In the genomic region with DNA sequence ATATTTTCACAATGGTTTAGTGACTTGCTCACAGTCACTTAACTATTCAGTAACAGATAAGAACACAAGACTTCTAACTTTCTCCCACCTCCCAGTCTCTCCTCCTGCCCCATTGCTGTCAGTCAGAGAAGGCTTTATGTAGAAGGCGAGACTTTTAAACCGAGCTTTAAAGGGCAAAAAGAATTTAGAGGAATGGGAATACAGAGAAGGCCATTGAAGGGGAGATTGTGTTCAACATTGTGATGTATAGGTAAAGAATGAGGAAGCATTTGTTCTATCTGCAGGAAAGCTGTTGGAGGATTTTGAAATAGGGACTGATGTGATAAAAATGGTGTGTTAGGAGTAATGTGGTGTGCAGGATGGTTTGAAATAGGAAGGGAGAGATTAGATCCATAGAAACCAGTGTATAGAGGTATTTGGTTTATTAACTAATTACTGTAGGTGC, we compare ENCODE assay signal across 15 cellular contexts. TPM values are rescaled to one million over a fixed set of nuclear protein-coding genes. Genes with fewer than 3 reads are reported as not detected.
DNase-seq lines count a peak whose midpoint lies in the region; ATAC-seq, FAIRE-seq and TF ChIP-seq lines count a peak whose summit lies in the region.
"Had no signal": no experiment of that assay in that cellular context is flagged by ENCODE, and none has a peak within 500 bp of the region (broad histone marks: within the 10 kb centered on the region; RNA-seq: fewer than 3 reads in every experiment).

No MANE protein-coding gene starts in this region.

- TF ChIP-seq POLR2A in HepG2 (IDR thresholded peaks at IDR 0.05; ENCODE audit: insufficient read depth in 1 of 2, low read depth in 2 of 2, low read length in 2 of 2) (no peak), right lobe of liver (IDR thresholded peaks at IDR 0.05) (no peak)

- H2AFZ ChIP-seq in HepG2 (ENCODE audit: low read length) = no peak overlapping the region
- H2AFZ ChIP-seq in hepatocyte = no peak overlapping the region

- TF ChIP-seq CTCF in HepG2 (CRISPR knock-in tag; IDR thresholded peaks at IDR 0.05) (no peak), right lobe of liver (IDR thresholded peaks at IDR 0.05) (no peak), hepatocyte (IDR thresholded peaks at IDR 0.05; ENCODE audit: poor library complexity) (no peak)

- no peak for ATAC-seq in HepG2
- no peak for ATAC-seq in right lobe of liver
- ATAC-seq in esophagus mucosa = no peak
- no peak for ATAC-seq in GM18520 (IDR thresholded peaks at IDR 0.05; ENCODE audit: unreplicated experiment)
- ATAC-seq: activated naive CD8-positive, alpha-beta T cell treated with anti-CD3 and anti-CD28 coated beads, Interleukin-2, amount 50 U/mL, for 24 hours; SK-N-SH treated with all-trans-retinoic acid at 6 μM for 48 hours had no signal

- POLR2A ChIA-PET in HepG2 (lab: Yijun Ruan, JAX) = no interaction called here

- DNase-seq in HepG2 (ENCODE audit: low spot score) (peak; percentile 35), right lobe of liver (no peak), SKM-1 treated with dmso at 0.1 percent for 144 hours (lab: John Stamatoyannopoulos, UW; ENCODE audit: unreplicated experiment) (peak; percentile 74), hepatocyte (ENCODE audit: low spot score) (no peak), NCI-H128 (lab: John Stamatoyannopoulos, UW; ENCODE audit: unreplicated experiment) (no peak), epidermal melanocyte (ENCODE audit: insufficient read length, low spot score) (no peak)
- DNase-seq: activated naive CD8-positive, alpha-beta T cell treated with anti-CD3 and anti-CD28 coated beads, Interleukin-2, amount 50 U/mL, for 24 hours; activated T-cell treated with anti-CD3 and anti-CD28 coated beads, Interleukin-2, amount 50 U/mL, for 1 hour; NCI-H2029 treated with DMSO at 0.1 percent for 48 hours had no signal

- H3K27me3 ChIP-seq in HepG2 (ENCODE audit: control insufficient read depth in 1 of 2, insufficient read depth in 2 of 2, low read length in 2 of 2) (no peaks in the 10 kb centered on the region), right lobe of liver (no peaks in the 10 kb centered on the region), hepatocyte (no peaks in the 10 kb centered on the region)

- H3K9me3 ChIP-seq in HepG2 (ENCODE audit: low read length) (no peaks in the 10 kb centered on the region), right lobe of liver (no peaks in the 10 kb centered on the region), hepatocyte (ENCODE audit: low read depth) (no peaks in the 10 kb centered on the region)
- H3K9me3 ChIP-seq: thoracic aorta had no signal

- 83% methylated on average over 2 of the region's 2 CpGs for WGBS in HepG2 (ENCODE audit: low lambda C conversion rate)
- WGBS in right lobe of liver (ENCODE audit: insufficient coverage, low coverage, low lambda C conversion rate, missing lambda C conversion rate) = 86% methylated on average over 2 of the region's 2 CpGs
- 60% methylated on average over 2 of the region's 2 CpGs for WGBS in hepatocyte (ENCODE audit: low lambda C conversion rate, missing lambda C conversion rate)

- H4K20me1 ChIP-seq in HepG2 (ENCODE audit: insufficient read depth, low read length) (peaks cover 3% of the 10 kb centered on the region), hepatocyte (ENCODE audit: insufficient read depth, poor library complexity, severe bottlenecking) (peaks cover 21% of the 10 kb centered on the region)

- H3K79me2 ChIP-seq in HepG2 (ENCODE audit: insufficient read depth, low read length) (peaks cover 95% of the 10 kb centered on the region), hepatocyte (peaks cover 99% of the 10 kb centered on the region)

- H3K36me3 ChIP-seq in HepG2 (replicated peaks in 1 of 2; ENCODE audit: control insufficient read depth in 1 of 2, insufficient read depth in 2 of 2, low read length in 2 of 2) (no peaks in the 10 kb centered on the region), right lobe of liver (no peaks in the 10 kb centered on the region), hepatocyte (replicated peaks; ENCODE audit: insufficient read depth, low read depth) (no peaks in the 10 kb centered on the region)
- H3K36me3 ChIP-seq: thoracic aorta had no signal

- no peak for TF ChIP-seq EP300 in HepG2 (IDR thresholded peaks at IDR 0.05; ENCODE audit: low read depth in 2 of 2, low read length in 2 of 2)
- TF ChIP-seq EP300 in HepG2 (CRISPR knock-in tag; IDR thresholded peaks at IDR 0.05; ENCODE audit: borderline replicate concordance) = no peak

- no peak overlapping the region for H3K4me3 ChIP-seq in HepG2 (replicated peaks in 1 of 3; ENCODE audit: insufficient read depth in 1 of 3, low read depth in 2 of 3, low read length in 3 of 3)
- H3K4me3 ChIP-seq in right lobe of liver = no peak overlapping the region
- no peak overlapping the region for H3K4me3 ChIP-seq in hepatocyte
- H3K4me3 ChIP-seq: coronary artery, thoracic aorta had no signal

- H3K4me1 ChIP-seq in HepG2 (ENCODE audit: insufficient read depth, low read length) = peaks cover 38% of the 10 kb centered on the region
- H3K4me1 ChIP-seq in right lobe of liver = peaks cover 0 to 13% (median 5%) of the 10 kb centered on the region in 4 donors
- H3K4me1 ChIP-seq in hepatocyte (ENCODE audit: insufficient read depth) = peaks cover 11% of the 10 kb centered on the region

- no peak overlapping the region for H3K9ac ChIP-seq in HepG2 (ENCODE audit: insufficient read depth, low read depth, low read length)
- H3K9ac ChIP-seq: KMS-11 had no signal

- in situ Hi-C loops in HepG2 (cut with HindIII; ENCODE audit: extremely low pct_ligation_motif_present, low pct_unique_long_range_greater_than_20kb) = no loop called here

- intact Hi-C loops in HepG2 (cut with micrococcal nuclease; ENCODE audit: unreplicated experiment) = loop anchor here (5.0 kb wide), 1 partner anchor 709 kb away; a partner anchor contains a TSS
- intact Hi-C loops in right lobe of liver (cut with DNase I) = no loop called here

- BruUV-seq in HepG2 (replicated peaks; lab: Mats Ljungman, UMichigan) = no TSS peak

- FAIRE-seq in HepG2 (lab: Jason Lieb, UNC) = no peak

- no peak overlapping the region for H3K27ac ChIP-seq in HepG2 (ENCODE audit: extremely low read length, insufficient read depth, low read length)
- H3K27ac ChIP-seq in right lobe of liver = no peak overlapping the region
- peak overlapping the region; percentile 70 for H3K27ac ChIP-seq in hepatocyte
- H3K27ac ChIP-seq: coronary artery, KMS-11, thoracic aorta had no signal

- CTCF ChIA-PET in HepG2 (lab: Yijun Ruan, JAX; ENCODE audit: low intra/inter-chr PET ratio, low total read pairs) = no interaction called here

- TF ChIP-seq RAD21 in HepG2 (CRISPR knock-in tag; IDR thresholded peaks at IDR 0.05) = no peak

- H3K4me2 ChIP-seq in HepG2 (ENCODE audit: low read depth, low read length) (no peak overlapping the region), hepatocyte (peak overlapping the region; percentile 44)
- H3K4me2 ChIP-seq: KMS-11 had no signal

- no peaks in the 10 kb centered on the region for H3K9me2 ChIP-seq in hepatocyte (replicated peaks; ENCODE audit: insufficient read depth)

TF ChIP-seq in HepG2, 621 proteins besides CTCF, POLR2A, EP300 and RAD21:
- TF ChIP-seq GTF2F1 (IDR thresholded peaks at IDR 0.05; ENCODE audit: low read length) (no peak), ELF3 (CRISPR knock-in tag; IDR thresholded peaks at IDR 0.05) (0 out of 2 replicates have a peak, but pooled peaks have one; percentile 27)

RNA-seq across cellular contexts. Expression of a gene that starts 7.3 kb away (rescaled TPM):
- total RNA-seq in HepG2 (2016; rRNA removed; fragmentation: Illumina TruSeq; extraction: Trizol) (10.2 and 15.1 TPM in 2 replicates), right lobe of liver (10 to 100 TPM in 1 of 6 experiments, 1 to 10 TPM in 5; 4.8 to 10.3 (median 6.2) TPM), hepatocyte (11.9 and 14.5 TPM in 2 replicates), esophagus mucosa (9.4 TPM)
- total RNA-seq in HepG2 (2016; cell fraction: cytosol; rRNA removed; fragmentation: Illumina TruSeq; extraction: Trizol; ENCODE audit: low read depth) = 2.6 and 2.7 TPM in 2 replicates
- total RNA-seq in HepG2 (2016; cell fraction: insoluble cytoplasmic fraction; rRNA removed; fragmentation: Illumina TruSeq; extraction: Trizol) = 9.3 and 13.3 TPM in 2 replicates
- 4.3 and 4.4 TPM in 2 replicates for total RNA-seq in HepG2 (2016; cell fraction: membrane; rRNA removed; fragmentation: Illumina TruSeq; extraction: Trizol)
- 16.7 and 20.3 TPM in 2 replicates for total RNA-seq in HepG2 (2016; cell fraction: nucleus; rRNA removed; fragmentation: Illumina TruSeq; extraction: Trizol)
- polyA plus RNA-seq in HepG2 (2011; rRNA removed) (9.0 and 13.0 TPM in 2 replicates), hepatocyte (11.9 and 12.1 TPM in 2 replicates)
- polyA plus RNA-seq in HepG2 (2011; cell fraction: cytosol; rRNA removed) = 5.9 and 6.8 TPM in 2 replicates
- 10.9 and 12.2 TPM in 2 replicates for polyA plus RNA-seq in HepG2 (2011; cell fraction: nucleus; rRNA removed)
- 2.9 and 4.1 TPM in 2 replicates for polyA plus RNA-seq in HepG2 (2012)
- polyA plus RNA-seq in HepG2 (2016; cell fraction: cytosol; fragmentation: Illumina TruSeq; extraction: Trizol; ENCODE audit: low read depth) = 0.20 and 0.38 TPM in 2 replicates
- polyA plus RNA-seq in HepG2 (2016; cell fraction: insoluble cytoplasmic fraction; fragmentation: Illumina TruSeq; extraction: Trizol; ENCODE audit: low read depth) = 6.2 and 7.0 TPM in 2 replicates
- 0.93 and 1.3 TPM in 2 replicates for polyA plus RNA-seq in HepG2 (2016; cell fraction: membrane; fragmentation: Illumina TruSeq; extraction: Trizol; ENCODE audit: low read depth)
- polyA plus RNA-seq in HepG2 (2016; cell fraction: nucleus; fragmentation: Illumina TruSeq; extraction: Trizol; ENCODE audit: insufficient read depth, low read depth) = 8.6 and 10.5 TPM in 2 replicates
- polyA minus RNA-seq in HepG2 (2011; rRNA and poly(A)+ RNA removed; ENCODE audit: low replicate concordance) = 71.9 and 74.2 TPM in 2 replicates
- polyA minus RNA-seq in HepG2 (2011; cell fraction: cytosol; rRNA and poly(A)+ RNA removed) = 9.6 and 10.1 TPM in 2 replicates
- polyA minus RNA-seq in HepG2 (2011; cell fraction: nucleus; rRNA and poly(A)+ RNA removed) = 37.8 and 40.2 TPM in 2 replicates

Comparison
In these comparisons a context has a peak if more than half of its experiments do, and no peak if none do; other contexts are left out.
1. DNase-seq: peak in HepG2 (single experiment) and SKM-1 treated with dmso at 0.1 percent for 144 hours (single experiment); none in right lobe of liver (0 of 3), hepatocyte (single experiment), NCI-H128 (single experiment) and epidermal melanocyte (single experiment).